ENCODE assay signal across 13 cellular contexts in genomic region chr12:45611061-45611460, GRCh38.
DNase-seq lines count a peak whose midpoint lies in the region; ATAC-seq, FAIRE-seq and TF ChIP-seq lines count a peak whose summit lies in the region.
"Had no signal": no experiment of that assay in that cellular context is flagged by ENCODE, and none has a peak within 500 bp of the region (broad histone marks: within the 10 kb centered on the region; RNA-seq: fewer than 3 reads in every experiment).

No MANE protein-coding gene starts in this region.

- no peak for TF ChIP-seq POLR2A in GM12878 (IDR thresholded peaks at IDR 0.05; ENCODE audit: low read depth, low read length)

- H2AFZ ChIP-seq in GM12878 (ENCODE audit: control insufficient read depth, low read depth, low read length) = peak overlapping the region; percentile 47; the same call in 1 of the 2 replicates

- RAD21 ChIA-PET in GM12878 (lab: Charles Lee; ENCODE audit: unreplicated experiment) = no interaction called here

- no peak for FAIRE-seq in GM12878 (lab: Jason Lieb, UNC)

- H3K4me2 ChIP-seq in GM12878 (ENCODE audit: control insufficient read depth, insufficient read depth) = peak overlapping the region; percentile 71

- POLR2A ChIA-PET in GM12878 (lab: Charles Lee) = no interaction called here

- BruUV-seq in GM12878 (replicated peaks; lab: Mats Ljungman, UMichigan) = no TSS peak

- CTCF ChIA-PET in GM12878 (lab: Yijun Ruan, JAX) = no interaction called here

- H3K36me3 ChIP-seq in GM12878 (ENCODE audit: control insufficient read depth in 2 of 2, insufficient read depth in 2 of 2, low read length in 1 of 2) = no peaks in the 10 kb centered on the region
- H3K36me3 ChIP-seq in aorta (ENCODE audit: control insufficient read depth in 1 of 2, insufficient read depth in 2 of 2, low read length in 1 of 2) = no peaks in the 10 kb centered on the region
- H3K36me3 ChIP-seq: prostate gland had no signal

- H3K4me3 Mint-ChIP-seq in stimulated activated naive CD8-positive, alpha-beta T cell treated with anti-CD3 and anti-CD28 coated beads, Interleukin-15, amount 100 ng/mL, for 72 hours = peak overlapping the region; percentile 37 to 52
- H3K4me3 Mint-ChIP-seq in natural killer cell = peak overlapping the region; percentile 32

- no peak for TF ChIP-seq RAD21 in GM12878 (IDR thresholded peaks at IDR 0.05; ENCODE audit: insufficient read depth, low read depth, low read length)

- no peaks in the 10 kb centered on the region for H3K27me3 Mint-ChIP-seq in stimulated activated naive CD8-positive, alpha-beta T cell treated with anti-CD3 and anti-CD28 coated beads, Interleukin-15, amount 100 ng/mL, for 72 hours
- H3K27me3 Mint-ChIP-seq in natural killer cell (ENCODE audit: low read depth in 2 of 2) = peaks cover 4 to 5% of the 10 kb centered on the region in 2 donors

- H3K9ac ChIP-seq in GM12878 (ENCODE audit: control insufficient read depth, insufficient read depth, low read length) = no peak overlapping the region

- H3K36me3 Mint-ChIP-seq in natural killer cell = peaks cover under 1% of the 10 kb centered on the region

- H3K27me3 ChIP-seq in GM12878 (replicated peaks in 1 of 2; ENCODE audit: control insufficient read depth in 2 of 2, insufficient read depth in 2 of 2, low read length in 1 of 2) (no peaks in the 10 kb centered on the region; a peak in 1 of 4 replicates), aorta (ENCODE audit: control insufficient read depth in 1 of 2, insufficient read depth in 2 of 2, low read length in 1 of 2) (no peaks in the 10 kb centered on the region)

- in situ Hi-C loops in GM12878 (cut with MboI) = no loop called here

- SMC1A ChIA-PET in GM12878 (lab: Charles Lee; ENCODE audit: uncharacterized antibody, unreplicated experiment) = no interaction called here

- H3K4me1 ChIP-seq in GM12878 (ENCODE audit: control insufficient read depth, insufficient read depth, low read length) (no peaks in the 10 kb centered on the region), aorta (ENCODE audit: control insufficient read depth in 1 of 2, insufficient read depth in 2 of 2, low read length in 2 of 2) (no peaks in the 10 kb centered on the region)
- H3K4me1 ChIP-seq: Caco-2, prostate gland had no signal

- no peak for TF ChIP-seq EP300 in GM12878 (IDR thresholded peaks at IDR 0.05; ENCODE audit: borderline replicate concordance in 1 of 2, control insufficient read depth in 1 of 2, low read depth in 2 of 2, low read length in 2 of 2)

- no peak for ATAC-seq in stimulated activated naive CD8-positive, alpha-beta T cell treated with anti-CD3 and anti-CD28 coated beads, Interleukin-15, amount 100 ng/mL, for 72 hours
- ATAC-seq in stimulated activated naive CD8-positive, alpha-beta T cell treated with anti-CD3 and anti-CD28 coated beads, Interleukin-15, Interleukin-2, amounts not matched to agents 100 U/mL and 50 U/mL, for 24 hours = no peak
- no peak for ATAC-seq in GM12878
- no peak for ATAC-seq in natural killer cell
- ATAC-seq in aorta (ENCODE audit: low FRiP score) = no peak
- ATAC-seq in HG03469 (IDR thresholded peaks at IDR 0.05; ENCODE audit: unreplicated experiment) = no peak
- ATAC-seq: left lobe of liver had no signal

- H3K4me3 ChIP-seq in GM12878 (peak overlapping the region; percentile 30; the same call in 1 of the 2 replicates), aorta (ENCODE audit: low read length in 2 of 2) (peak overlapping the region; percentile 6 to 9)
- H3K4me3 ChIP-seq: prostate gland had no signal

- WGBS in GM12878 (ENCODE audit: insufficient coverage, insufficient replicate concordance, low lambda C conversion rate, missing lambda C conversion rate) = 4% methylated on average over 16 of the region's 20 CpGs
- WGBS in aorta, 2 donors = 6 to 13% methylated on average over 19 to 20 of the region's 20 CpGs

- H3K27ac ChIP-seq in GM12878 (ENCODE audit: control insufficient read depth, insufficient read depth) (no peak overlapping the region), aorta (ENCODE audit: low read depth in 1 of 2, low read length in 2 of 2) (no peak overlapping the region)
- H3K27ac ChIP-seq: prostate gland had no signal

- H3K27ac Mint-ChIP-seq in stimulated activated naive CD8-positive, alpha-beta T cell treated with anti-CD3 and anti-CD28 coated beads, Interleukin-15, amount 100 ng/mL, for 72 hours = no peak overlapping the region
- no peak overlapping the region for H3K27ac Mint-ChIP-seq in natural killer cell

- intact Hi-C loops in GM12878 (cut with micrococcal nuclease; ENCODE audit: unreplicated experiment) = no loop called here
- intact Hi-C loops in natural killer cell (cut with micrococcal nuclease) = no loop called here
- intact Hi-C loops in aorta (cut with DNase I) = no loop called here

- no peaks in the 10 kb centered on the region for H3K79me2 ChIP-seq in GM12878 (ENCODE audit: control insufficient read depth, insufficient read depth, low read length)

- peaks cover 1 to 3% of the 10 kb centered on the region in 2 donors for H3K9me3 Mint-ChIP-seq in stimulated activated naive CD8-positive, alpha-beta T cell treated with anti-CD3 and anti-CD28 coated beads, Interleukin-15, amount 100 ng/mL, for 72 hours
- H3K9me3 Mint-ChIP-seq in natural killer cell = no peaks in the 10 kb centered on the region

- H3K9me3 ChIP-seq in GM12878 (replicated peaks; ENCODE audit: control insufficient read depth, insufficient read depth, low read length) = peaks cover under 1% of the 10 kb centered on the region; the same call in 1 of the 3 replicates
- no peaks in the 10 kb centered on the region for H3K9me3 ChIP-seq in aorta (ENCODE audit: control insufficient read depth, low read length)
- H3K9me3 ChIP-seq: Caco-2, prostate gland had no signal

- peaks cover 5% of the 10 kb centered on the region for H3K4me1 Mint-ChIP-seq in stimulated activated naive CD8-positive, alpha-beta T cell treated with anti-CD3 and anti-CD28 coated beads, Interleukin-15, amount 100 ng/mL, for 72 hours
- peaks cover 0 to 7% of the 10 kb centered on the region in 2 donors for H3K4me1 Mint-ChIP-seq in natural killer cell

- DNase-seq in stimulated activated naive CD8-positive, alpha-beta T cell treated with anti-CD3 and anti-CD28 coated beads, Interleukin-15, amount 100 ng/mL, for 72 hours = no peak
- DNase-seq in stimulated activated naive CD8-positive, alpha-beta T cell treated with anti-CD3 and anti-CD28 coated beads, Interleukin-15, Interleukin-2, amounts not matched to agents 100 U/mL and 50 U/mL, for 24 hours = no peak
- DNase-seq in GM12878 (ENCODE audit: low read depth, low spot score) (no peak), natural killer cell (no peak), aorta (no peak), NCI-H2107 (lab: John Stamatoyannopoulos, UW) (no peak), GDM1 (lab: John Stamatoyannopoulos, UW) (no peak)
- DNase-seq: activated gamma-delta T cell, Caco-2, NCI-H1417 treated with DMSO at 0.1 percent for 48 hours had no signal

- TF ChIP-seq CTCF in GM12878 (IDR thresholded peaks at IDR 0.05 in 2 of 3, conservative IDR thresholded peaks at IDR 0.05 in 1 of 3; ENCODE audit: control insufficient read depth in 2 of 3, extremely low read depth in 1 of 3, insufficient read depth in 1 of 3, low read depth in 3 of 3, low read length in 3 of 3) = no peak
- no peak for TF ChIP-seq CTCF in natural killer cell (IDR thresholded peaks at IDR 0.05)

- H4K20me1 ChIP-seq in GM12878 (ENCODE audit: control insufficient read depth, insufficient read depth) = no peaks in the 10 kb centered on the region

TF ChIP-seq in GM12878, 131 proteins besides CTCF, POLR2A, EP300 and RAD21:
- TF ChIP-seq JUNB (IDR thresholded peaks at IDR 0.05) (no peak), E4F1 (IDR thresholded peaks at IDR 0.05; ENCODE audit: borderline replicate concordance, partially characterized antibody) (no peak), SUZ12 (IDR thresholded peaks at IDR 0.05; ENCODE audit: unreplicated experiment) (no peak), RCOR1 (conservative IDR thresholded peaks at IDR 0.05; ENCODE audit: low read depth, low read length) (no peak), IRF4 (IDR thresholded peaks at IDR 0.05; ENCODE audit: low read depth, low read length) (no peak), CEBPB (IDR thresholded peaks at IDR 0.05; ENCODE audit: borderline replicate concordance in 1 of 2, low read depth in 2 of 2, low read length in 2 of 2) (no peak), NRF1 (conservative IDR thresholded peaks at IDR 0.05; ENCODE audit: low read depth, low read length) (no peak)
